ENCODE assay signal across 19 cellular contexts in the genomic region with DNA sequence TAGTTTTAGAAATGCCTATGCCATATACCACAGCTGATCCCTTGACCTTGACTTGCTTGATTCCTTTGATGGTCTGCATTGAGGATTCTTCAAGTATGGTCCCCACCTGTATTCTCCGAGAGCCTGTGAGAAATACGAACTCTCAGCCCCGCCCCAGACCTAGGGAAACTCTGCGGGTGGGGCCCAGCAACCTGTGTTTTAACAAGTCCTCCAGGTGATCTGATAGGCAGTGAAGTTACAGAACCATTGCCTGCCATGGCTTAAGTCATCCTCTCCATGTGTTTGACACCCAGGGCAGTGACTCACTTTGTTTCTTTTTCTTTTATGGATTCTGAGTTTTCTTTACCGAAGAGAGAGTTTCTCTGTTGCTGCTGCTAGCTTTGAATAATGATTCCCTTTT. TPM values are rescaled to one million over a fixed set of nuclear protein-coding genes. Genes with fewer than 3 reads are reported as not detected.
"Had no signal": no experiment of that assay in that cellular context is flagged by ENCODE, and none has a peak within 500 bp of the region (broad histone marks: within the 10 kb centered on the region; RNA-seq: fewer than 3 reads in every experiment).

No MANE protein-coding gene starts in this region.

- H3K4me1 Mint-ChIP-seq: activated naive CD4-positive, alpha-beta T cell treated with anti-CD3 and anti-CD28 coated beads, Interleukin-2, amount 10 ng/mL, durations not matched to agents 7 days and 5 days had no signal

- H3K4me1 ChIP-seq: adrenal gland, esophagus muscularis mucosa, pancreas, suprapubic skin, upper lobe of right lung had no signal

- H3K27ac Mint-ChIP-seq: activated CD8-positive, alpha-beta T cell treated with anti-CD3 and anti-CD28 coated beads, Interleukin-2, amount 10 ng/mL, durations not matched to agents 7 days and 5 days; activated naive CD4-positive, alpha-beta T cell treated with anti-CD3 and anti-CD28 coated beads, Interleukin-2, amount 10 ng/mL, durations not matched to agents 7 days and 5 days; activated T-helper 2 cell treated with anti-CD3 and anti-CD28 coated beads, Interferon-gamma antibody, Interleukin-2, Interleukin-4, amounts not matched to agents 10 μg/mL and 5 μg/mL and 100 μg/mL, durations not matched to agents 14 hours and 24 hours and 36 hours; dendritic cell treated with granulocyte-macrophage colony-stimulating factor and Interleukin-4, amounts not matched to agents 40 ng/mL and 50 ng/mL, for 4 days; naive B cell had no signal

- H3K36me3 ChIP-seq: adrenal gland, esophagus muscularis mucosa, heart right ventricle, pancreas, suprapubic skin, upper lobe of right lung had no signal

- H3K4me3 ChIP-seq: adrenal gland, esophagus muscularis mucosa, heart right ventricle, pancreas, suprapubic skin, upper lobe of right lung had no signal

- H3K36me3 Mint-ChIP-seq: activated naive CD4-positive, alpha-beta T cell treated with anti-CD3 and anti-CD28 coated beads, Interleukin-2, amount 10 ng/mL, durations not matched to agents 7 days and 5 days; brain; naive B cell had no signal

- H3K27me3 ChIP-seq: pancreas had no signal

- DNase-seq: activated CD4-positive, alpha-beta T cell treated with anti-CD3 and anti-CD28 coated beads for 1 hour; activated CD8-positive, alpha-beta T cell treated with anti-CD3 and anti-CD28 coated beads, Interleukin-2, amount 10 ng/mL, durations not matched to agents 7 days and 5 days; activated naive CD4-positive, alpha-beta T cell treated with anti-CD3 and anti-CD28 coated beads, Interleukin-2, amount 10 ng/mL, durations not matched to agents 7 days and 5 days; adrenal gland; cerebellar nuclear complex; heart right ventricle; midbrain; naive B cell; pancreas; stimulated activated CD4-positive, alpha-beta T cell treated with anti-CD3 and anti-CD28 coated beads, Interleukin-4, amount 100 ng/mL, for 1 hour; stimulated activated CD8-positive, alpha-beta memory T cell treated with anti-CD3 and anti-CD28 coated beads, Interleukin-4, amount 100 ng/mL, for 48 hours; stimulated activated naive CD8-positive, alpha-beta T cell treated with anti-CD3 and anti-CD28 coated beads, Interleukin-15, Interleukin-2, amounts not matched to agents 100 U/mL and 50 U/mL, for 24 hours; upper lobe of right lung had no signal

- H3K4me3 Mint-ChIP-seq: activated CD8-positive, alpha-beta T cell treated with anti-CD3 and anti-CD28 coated beads, Interleukin-2, amount 10 ng/mL, durations not matched to agents 7 days and 5 days; activated naive CD4-positive, alpha-beta T cell treated with anti-CD3 and anti-CD28 coated beads, Interleukin-2, amount 10 ng/mL, durations not matched to agents 7 days and 5 days; dendritic cell treated with granulocyte-macrophage colony-stimulating factor and Interleukin-4, amounts not matched to agents 40 ng/mL and 50 ng/mL, for 4 days; naive B cell had no signal

- H3K27ac ChIP-seq: adrenal gland, esophagus muscularis mucosa, heart right ventricle, pancreas, suprapubic skin, upper lobe of right lung had no signal

- H3K9me3 Mint-ChIP-seq: activated naive CD4-positive, alpha-beta T cell treated with anti-CD3 and anti-CD28 coated beads, Interleukin-2, amount 10 ng/mL, durations not matched to agents 7 days and 5 days; activated T-helper 2 cell treated with anti-CD3 and anti-CD28 coated beads, Interferon-gamma antibody, Interleukin-2, Interleukin-4, amounts not matched to agents 10 μg/mL and 5 μg/mL and 100 μg/mL, durations not matched to agents 14 hours and 24 hours and 36 hours; dendritic cell treated with granulocyte-macrophage colony-stimulating factor and Interleukin-4, amounts not matched to agents 40 ng/mL and 50 ng/mL, for 4 days; naive B cell had no signal

- FAIRE-seq: frontal cortex, pancreas had no signal

- H3K9me3 ChIP-seq: adrenal gland, esophagus muscularis mucosa, heart right ventricle, pancreas, suprapubic skin, upper lobe of right lung had no signal

RNA-seq across cellular contexts. Expression of a gene that starts 18.5 kb away (rescaled TPM):
- total RNA-seq: activated CD8-positive, alpha-beta T cell treated with anti-CD3 and anti-CD28 coated beads, Interleukin-2, amount 10 ng/mL, durations not matched to agents 7 days and 5 days; activated T-helper 2 cell treated with anti-CD3 and anti-CD28 coated beads, Interferon-gamma antibody, Interleukin-2, Interleukin-4, amounts not matched to agents 10 μg/mL and 5 μg/mL and 100 μg/mL, durations not matched to agents 14 hours and 24 hours and 36 hours; upper lobe of right lung had no signal
